Comparison of ENCODE assay signal across 9 cellular contexts in the genomic region with DNA sequence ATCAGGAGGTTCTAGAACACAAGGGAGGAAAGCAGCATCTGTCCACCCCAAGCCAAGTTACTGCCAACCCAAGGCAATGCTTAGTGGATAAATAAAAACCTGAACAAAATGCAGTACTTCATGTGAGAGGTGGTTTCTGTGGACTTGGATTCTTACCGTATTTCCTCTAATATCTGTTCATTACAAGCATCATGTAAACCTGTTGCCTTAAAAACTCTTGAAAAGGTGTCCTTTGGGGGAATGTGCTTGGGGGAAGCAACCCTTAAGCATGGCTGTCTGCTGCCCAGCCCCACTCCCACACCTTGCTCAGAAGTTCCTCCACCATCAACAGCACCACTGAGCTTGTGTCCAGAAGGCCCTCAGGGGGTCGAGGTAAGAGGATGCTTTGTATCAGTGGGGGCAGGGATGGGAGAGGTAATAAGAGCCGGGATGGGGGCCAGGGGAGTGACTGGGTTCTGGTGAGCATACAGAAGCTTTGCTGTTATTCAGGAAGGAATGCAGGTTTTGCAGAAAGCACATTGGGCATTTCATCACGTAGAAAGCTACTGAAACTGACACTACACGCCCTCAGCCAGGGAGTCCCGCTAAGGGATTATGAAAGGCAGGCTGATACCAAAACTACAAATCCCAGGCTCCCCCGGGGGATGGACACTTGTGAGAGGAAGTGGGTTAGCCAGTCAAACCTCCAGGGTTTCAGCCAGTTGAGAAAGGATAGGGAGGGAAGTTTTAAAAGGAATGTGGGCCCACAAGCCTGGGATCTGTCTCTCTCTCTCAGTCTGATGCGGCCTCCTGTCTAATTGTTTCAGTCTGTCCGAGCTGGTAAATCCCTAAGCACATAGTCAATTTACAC. TPM values are rescaled to one million over a fixed set of nuclear protein-coding genes. Genes with fewer than 3 reads are reported as not detected.
DNase-seq lines count a peak whose midpoint lies in the region; ATAC-seq, FAIRE-seq and TF ChIP-seq lines count a peak whose summit lies in the region.
"Had no signal": no experiment of that assay in that cellular context is flagged by ENCODE, and none has a peak within 500 bp of the region (broad histone marks: within the 10 kb centered on the region; RNA-seq: fewer than 3 reads in every experiment).

No MANE protein-coding gene starts in this region.

- H3K27ac ChIP-seq in HUES48 (ENCODE audit: low read depth, low read length), result no peak overlapping the region
- no peak overlapping the region for H3K27ac ChIP-seq in mammary epithelial cell (ENCODE audit: insufficient read depth, low read depth, low read length)
- H3K27ac ChIP-seq in HepG2 (ENCODE audit: extremely low read length, insufficient read depth, low read length), result no peak overlapping the region
- H3K27ac ChIP-seq: parathyroid adenoma had no signal

- no peak for FAIRE-seq in HepG2 (lab: Jason Lieb, UNC)

- H3K79me2 ChIP-seq in mammary epithelial cell (ENCODE audit: insufficient read depth, low read length) (no peaks in the 10 kb centered on the region), HepG2 (ENCODE audit: insufficient read depth, low read length) (no peaks in the 10 kb centered on the region)
- H3K79me2 ChIP-seq: parathyroid adenoma had no signal

- POLR2A ChIA-PET in HepG2 (lab: Yijun Ruan, JAX), result no interaction called here

- no peaks in the 10 kb centered on the region for H3K36me3 ChIP-seq in HUES48 (ENCODE audit: control insufficient read depth, insufficient read depth, low read length)
- no peaks in the 10 kb centered on the region for H3K36me3 ChIP-seq in mammary epithelial cell (ENCODE audit: insufficient read depth, low read length)
- H3K36me3 ChIP-seq in HepG2 (replicated peaks in 1 of 2; ENCODE audit: control insufficient read depth in 1 of 2, insufficient read depth in 2 of 2, low read length in 2 of 2), result no peaks in the 10 kb centered on the region

- WGBS in mammary epithelial cell (ENCODE audit: low coverage, missing lambda C conversion rate), result 33% methylated on average over 8 of the region's 9 CpGs
- WGBS in HepG2 (ENCODE audit: low lambda C conversion rate), result 25% methylated on average over 9 of the region's 9 CpGs

- TF ChIP-seq POLR2A in HepG2 (IDR thresholded peaks at IDR 0.05; ENCODE audit: insufficient read depth in 1 of 2, low read depth in 2 of 2, low read length in 2 of 2), result no peak

- CTCF ChIA-PET in mammary epithelial cell (lab: Charles Lee; ENCODE audit: low non-redundant PET) (no interaction called here), HepG2 (lab: Yijun Ruan, JAX; ENCODE audit: low intra/inter-chr PET ratio, low total read pairs) (no interaction called here)

- peak; percentile 88 for DNase-seq in AG09309 (ENCODE audit: low read depth)
- DNase-seq in mammary epithelial cell, result peak; percentile 76
- no peak for DNase-seq in HepG2 (ENCODE audit: low spot score)
- no peak for DNase-seq in A172 (ENCODE audit: low spot score)
- no peak for DNase-seq in SK-N-DZ (ENCODE audit: low spot score)

- H3K4me2 ChIP-seq in mammary epithelial cell (ENCODE audit: insufficient read depth, low read depth, low read length), result no peak overlapping the region
- H3K4me2 ChIP-seq in HepG2 (ENCODE audit: low read depth, low read length), result no peak overlapping the region

- dilution Hi-C loops in mammary epithelial cell (cut with HindIII; ENCODE audit: low sequenced_read_pairs), result no loop called here

- ATAC-seq in HepG2 (no peak), GM19463 (IDR thresholded peaks at IDR 0.05; ENCODE audit: unreplicated experiment) (no peak), HG03139 (IDR thresholded peaks at IDR 0.05; ENCODE audit: unreplicated experiment) (no peak)

- in situ Hi-C loops in mammary epithelial cell (cut with MboI; ENCODE audit: low sequenced_read_pairs in 2 of 2), result no loop called here
- in situ Hi-C loops in HepG2 (cut with HindIII; ENCODE audit: extremely low pct_ligation_motif_present, low pct_unique_long_range_greater_than_20kb), result no loop called here

- H3K4me3 ChIP-seq in AG09309 (ENCODE audit: control insufficient read depth, low read depth, low read length) (no peak overlapping the region), HUES48 (ENCODE audit: low read depth, low read length) (peak overlapping the region; percentile 46), mammary epithelial cell (replicated peaks in 1 of 3; ENCODE audit: insufficient read depth in 1 of 3, low read depth in 2 of 3, low read length in 3 of 3) (no peak overlapping the region), HepG2 (replicated peaks in 1 of 3; ENCODE audit: insufficient read depth in 1 of 3, low read depth in 2 of 3, low read length in 3 of 3) (no peak overlapping the region)

- H2AFZ ChIP-seq in mammary epithelial cell (ENCODE audit: low read depth, low read length) (peak overlapping the region; percentile 31), HepG2 (ENCODE audit: low read length) (no peak overlapping the region)
- H2AFZ ChIP-seq: parathyroid adenoma had no signal

- H3K9ac ChIP-seq in HUES48 (ENCODE audit: low read depth, low read length) (peak overlapping the region; percentile 3; the same call in 1 of the 2 replicates), mammary epithelial cell (ENCODE audit: insufficient read depth, low read length) (no peak overlapping the region), HepG2 (ENCODE audit: insufficient read depth, low read depth, low read length) (no peak overlapping the region)
- H3K9ac ChIP-seq: parathyroid adenoma had no signal

- H3K9me3 ChIP-seq in HUES48 (ENCODE audit: control insufficient read depth, insufficient read depth, low read length), result no peaks in the 10 kb centered on the region
- H3K9me3 ChIP-seq in mammary epithelial cell (replicated peaks; ENCODE audit: insufficient read depth, low read length), result no peaks in the 10 kb centered on the region
- no peaks in the 10 kb centered on the region for H3K9me3 ChIP-seq in HepG2 (ENCODE audit: low read length)

- no TSS peak for BruUV-seq in mammary epithelial cell (replicated peaks; lab: Mats Ljungman, UMichigan)
- BruUV-seq in HepG2 (replicated peaks; lab: Mats Ljungman, UMichigan), result no TSS peak

- no peak for TF ChIP-seq RAD21 in HepG2 (CRISPR knock-in tag; IDR thresholded peaks at IDR 0.05)

- TF ChIP-seq CTCF in AG09309 (IDR thresholded peaks at IDR 0.05; ENCODE audit: control insufficient read depth, insufficient read depth, low read depth, low read length, missing control alignments), result no peak
- TF ChIP-seq CTCF in mammary epithelial cell (conservative IDR thresholded peaks at IDR 0.05 in 1 of 2, IDR thresholded peaks at IDR 0.05 in 1 of 2; ENCODE audit: extremely low read depth in 1 of 2, insufficient read depth in 1 of 2, low read depth in 1 of 2, low read length in 2 of 2), result no peak
- no peak for TF ChIP-seq CTCF in HepG2 (CRISPR knock-in tag; IDR thresholded peaks at IDR 0.05)

- TF ChIP-seq EP300 in HepG2 (IDR thresholded peaks at IDR 0.05; ENCODE audit: low read depth in 2 of 2, low read length in 2 of 2) (no peak), HepG2 (CRISPR knock-in tag; IDR thresholded peaks at IDR 0.05; ENCODE audit: borderline replicate concordance) (no peak)

- H3K27me3 ChIP-seq in HUES48 (ENCODE audit: control insufficient read depth, insufficient read depth, low read length) (no peaks in the 10 kb centered on the region), mammary epithelial cell (ENCODE audit: insufficient read depth, low read length) (no peaks in the 10 kb centered on the region), HepG2 (ENCODE audit: control insufficient read depth in 1 of 2, insufficient read depth in 2 of 2, low read length in 2 of 2) (peaks cover 0 to 13% of the 10 kb centered on the region in 2 experiments; a peak in 4 of 5 replicates)

- intact Hi-C loops in mammary epithelial cell (cut with micrococcal nuclease) (loop anchor here (2.0 kb wide), 1 partner anchor 228 kb away; the partner anchor contains the start of gene ETS1), HepG2 (cut with micrococcal nuclease; ENCODE audit: unreplicated experiment) (no loop called here)

- H3K4me1 ChIP-seq in HUES48 (ENCODE audit: control insufficient read depth, insufficient read depth, low read length), result peaks cover 20% of the 10 kb centered on the region
- H3K4me1 ChIP-seq in mammary epithelial cell (ENCODE audit: insufficient read depth, low read length), result no peaks in the 10 kb centered on the region
- H3K4me1 ChIP-seq in HepG2 (ENCODE audit: insufficient read depth, low read length), result no peaks in the 10 kb centered on the region
- H3K4me1 ChIP-seq: parathyroid adenoma had no signal

- H4K20me1 ChIP-seq in mammary epithelial cell (ENCODE audit: insufficient read depth, low read length) (no peaks in the 10 kb centered on the region), HepG2 (ENCODE audit: insufficient read depth, low read length) (no peaks in the 10 kb centered on the region)

TF ChIP-seq in HepG2, 621 proteins besides CTCF, POLR2A, EP300 and RAD21:
- TF ChIP-seq GZF1 (CRISPR knock-in tag; IDR thresholded peaks at IDR 0.05) (peak; percentile 99), ETV6 (CRISPR knock-in tag; conservative IDR thresholded peaks at IDR 0.05) (no peak)

RNA-seq across cellular contexts. Expression of gene KCNJ1, which starts 52.0 kb away (rescaled TPM):
- total RNA-seq in mammary epithelial cell (not detected), HepG2 (2016; rRNA removed; fragmentation: Illumina TruSeq; extraction: Trizol) (not detected in 2 replicates)
- polyA plus RNA-seq in mammary epithelial cell (0.06 TPM), HepG2 (2011; rRNA removed) (not detected in 2 replicates)
- polyA minus RNA-seq in mammary epithelial cell, result not detected
- total RNA-seq in HepG2 (2016; cell fraction: cytosol; rRNA removed; fragmentation: Illumina TruSeq; extraction: Trizol; ENCODE audit: low read depth), result not detected in 2 replicates
- total RNA-seq in HepG2 (2016; cell fraction: insoluble cytoplasmic fraction; rRNA removed; fragmentation: Illumina TruSeq; extraction: Trizol), result not detected in 2 replicates
- not detected in 2 replicates for total RNA-seq in HepG2 (2016; cell fraction: membrane; rRNA removed; fragmentation: Illumina TruSeq; extraction: Trizol)
- not detected in 2 replicates for total RNA-seq in HepG2 (2016; cell fraction: nucleus; rRNA removed; fragmentation: Illumina TruSeq; extraction: Trizol)
- not detected in 2 replicates for polyA plus RNA-seq in HepG2 (2011; cell fraction: cytosol; rRNA removed)
- not detected in 2 replicates for polyA plus RNA-seq in HepG2 (2011; cell fraction: nucleus; rRNA removed)
- not detected in 2 replicates for polyA plus RNA-seq in HepG2 (2012)
- not detected in 2 replicates for polyA plus RNA-seq in HepG2 (2016; cell fraction: cytosol; fragmentation: Illumina TruSeq; extraction: Trizol; ENCODE audit: low read depth)
- not detected in 2 replicates for polyA plus RNA-seq in HepG2 (2016; cell fraction: insoluble cytoplasmic fraction; fragmentation: Illumina TruSeq; extraction: Trizol; ENCODE audit: low read depth)
- not detected in 2 replicates for polyA plus RNA-seq in HepG2 (2016; cell fraction: membrane; fragmentation: Illumina TruSeq; extraction: Trizol; ENCODE audit: low read depth)
- polyA plus RNA-seq in HepG2 (2016; cell fraction: nucleus; fragmentation: Illumina TruSeq; extraction: Trizol; ENCODE audit: insufficient read depth, low read depth), result not detected in 2 replicates
- polyA minus RNA-seq in HepG2 (2011; rRNA and poly(A)+ RNA removed; ENCODE audit: low replicate concordance), result not detected in 2 replicates
- polyA minus RNA-seq in HepG2 (2011; cell fraction: cytosol; rRNA and poly(A)+ RNA removed), result not detected in 2 replicates
- not detected in 2 replicates for polyA minus RNA-seq in HepG2 (2011; cell fraction: nucleus; rRNA and poly(A)+ RNA removed)
- total RNA-seq in A172 (2014; rRNA removed; shearing (Covaris generic)), result not detected in 2 replicates
- polyA plus RNA-seq in SK-N-DZ (2014; cell fraction: cytosol; rRNA removed), result not detected in 2 replicates
- not detected in 2 replicates for polyA plus RNA-seq in SK-N-DZ (2014; cell fraction: nucleus; rRNA removed)

Comparison
In these comparisons a context has a peak if more than half of its experiments do, and no peak if none do; other contexts are left out.
1. DNase-seq: peak in AG09309 (single experiment) and mammary epithelial cell (single experiment); none in HepG2 (single experiment), A172 (single experiment) and SK-N-DZ (single experiment).